Comparison of ENCODE assay signal across 8 cellular contexts in genomic region chr6:81752084-81752968, GRCh38. TPM values are rescaled to one million over a fixed set of nuclear protein-coding genes. Genes with fewer than 3 reads are reported as not detected.
DNase-seq lines count a peak whose midpoint lies in the region; ATAC-seq and TF ChIP-seq lines count a peak whose summit lies in the region.

TENT5A (minus strand) TSS chr6:81752681; CDS start chr6:81752141, 540 bp downstream.

- peaks cover 7% of the 10 kb centered on the region for H3K79me1 ChIP-seq in mesenchymal stem cell (replicated peaks; ENCODE audit: low read length, poor library complexity, severe bottlenecking)

- H3K4me3 ChIP-seq in effector memory CD4-positive, alpha-beta T cell (ENCODE audit: insufficient read depth, low read depth, low read length, poor library complexity, severe bottlenecking), result peak within 1 kb of the TSS; percentile 95
- H3K4me3 ChIP-seq in mesenchymal stem cell (ENCODE audit: insufficient read depth in 1 of 2, low read depth in 1 of 2, low read length in 2 of 2), result peak within 1 kb of the TSS; percentile 94 to 97

- WGBS in mesenchymal stem cell, result under 1% methylated on average over 54 of the region's 78 CpGs

- H3K27ac ChIP-seq in C4-2B, result no peak within 1 kb of the TSS; the same call in 1 of the 2 replicates
- peak within 1 kb of the TSS; percentile 75 for H3K27ac ChIP-seq in effector memory CD4-positive, alpha-beta T cell (ENCODE audit: insufficient read depth, low read length, poor library complexity, severe bottlenecking)
- peak within 1 kb of the TSS; percentile 86 for H3K27ac ChIP-seq in mesenchymal stem cell (ENCODE audit: low read length, poor library complexity, severe bottlenecking)

- H2BK12ac ChIP-seq in mesenchymal stem cell (ENCODE audit: low read length in 2 of 2), result peak within 1 kb of the TSS; percentile 21 to 82

- peak within 1 kb of the TSS; percentile 63 for H2BK15ac ChIP-seq in mesenchymal stem cell (ENCODE audit: low read depth, poor library complexity, severe bottlenecking)

- H3K36me3 ChIP-seq in effector memory CD4-positive, alpha-beta T cell (ENCODE audit: control insufficient read depth, insufficient read depth, low read length), result no peaks in the 10 kb centered on the region
- H3K36me3 ChIP-seq in mesenchymal stem cell (ENCODE audit: control insufficient read depth in 1 of 2, insufficient read depth in 2 of 2, low read depth in 1 of 2, low read length in 2 of 2), result peaks cover 0 to 29% of the 10 kb centered on the region in 2 experiments

- H4K8ac ChIP-seq in mesenchymal stem cell (ENCODE audit: low read length), result peak within 1 kb of the TSS; percentile 88

- peak within 1 kb of the TSS; percentile 57 for H4K91ac ChIP-seq in mesenchymal stem cell (ENCODE audit: low read length)

- H2BK5ac ChIP-seq in mesenchymal stem cell (ENCODE audit: low read depth, low read length, poor library complexity, severe bottlenecking), result no peak within 1 kb of the TSS

- peak within 1 kb of the TSS; percentile 71 to 96 for H3K18ac ChIP-seq in mesenchymal stem cell (ENCODE audit: low read depth in 1 of 2, low read length in 2 of 2)

- H3K9ac ChIP-seq in mesenchymal stem cell (ENCODE audit: low read length), result peak within 1 kb of the TSS; percentile 95

- DNase-seq in NCI-H82 treated with DMSO at 0.1 percent for 48 hours (lab: John Stamatoyannopoulos, UW; ENCODE audit: unreplicated experiment) (peak; percentile 41), mesenchymal stem cell (peak; percentile 95)
- DNase-seq in activated CD8-positive, alpha-beta memory T cell treated with anti-CD3 and anti-CD28 coated beads for 48 hours (ENCODE audit: low read depth in 2 of 3, low spot score in 2 of 3), result peak; percentile 36 to 52 (median 43)
- DNase-seq in effector memory CD4-positive, alpha-beta T cell, result peak; percentile 64 to 75 (median 65)
- peak; percentile 49 for DNase-seq in stimulated activated CD8-positive, alpha-beta memory T cell treated with anti-CD3 and anti-CD28 coated beads, Interleukin-12 subunit alpha, Interleukin-12 subunit beta, amount 100 ng/mL, for 24 hours (ENCODE audit: extremely low read depth)

- H3K23ac ChIP-seq in mesenchymal stem cell (ENCODE audit: low read length in 2 of 2), result peak within 1 kb of the TSS in 1 of 2 experiments; percentile 99

- H3K4me1 ChIP-seq in effector memory CD4-positive, alpha-beta T cell (ENCODE audit: control insufficient read depth, insufficient read depth, low read length, poor library complexity, severe bottlenecking), result peaks cover 14% of the 10 kb centered on the region
- peaks cover 10% of the 10 kb centered on the region for H3K4me1 ChIP-seq in mesenchymal stem cell (ENCODE audit: control insufficient read depth, insufficient read depth, low read depth, low read length)

- H2AFZ ChIP-seq in mesenchymal stem cell (ENCODE audit: low read depth, low read length), result peak within 1 kb of the TSS; percentile 66

- peak; percentile 76 for ATAC-seq in GM19328 (IDR thresholded peaks at IDR 0.05; ENCODE audit: unreplicated experiment)
- ATAC-seq in HG03457 (IDR thresholded peaks at IDR 0.05; ENCODE audit: unreplicated experiment), result peak; percentile 70

- no peaks in the 10 kb centered on the region for H3K27me3 ChIP-seq in effector memory CD4-positive, alpha-beta T cell (replicated peaks; ENCODE audit: control insufficient read depth, insufficient read depth, low read length, poor library complexity, severe bottlenecking)
- no peaks in the 10 kb centered on the region for H3K27me3 ChIP-seq in mesenchymal stem cell (ENCODE audit: control insufficient read depth in 1 of 2, insufficient read depth in 1 of 2, low read length in 2 of 2)

- peak within 1 kb of the TSS in 1 of 2 experiments; percentile 96 for H3K14ac ChIP-seq in mesenchymal stem cell (ENCODE audit: low read length in 2 of 2)

- H3K9me3 ChIP-seq in effector memory CD4-positive, alpha-beta T cell (ENCODE audit: control insufficient read depth, low read length), result no peaks in the 10 kb centered on the region
- no peaks in the 10 kb centered on the region for H3K9me3 ChIP-seq in mesenchymal stem cell (ENCODE audit: control insufficient read depth, low read length)

- TF ChIP-seq CTCF in C4-2B (conservative IDR thresholded peaks at IDR 0.05), result peak; percentile 9; the same call in 1 of the 2 replicates

- H2AK5ac ChIP-seq in mesenchymal stem cell (ENCODE audit: low read length, severe bottlenecking), result no peak within 1 kb of the TSS

- peak within 1 kb of the TSS; percentile 58 to 94 for H3K4ac ChIP-seq in mesenchymal stem cell (ENCODE audit: low read depth in 1 of 2, low read length in 2 of 2)

- H3K4me2 ChIP-seq in mesenchymal stem cell (ENCODE audit: low read length, poor library complexity, severe bottlenecking), result peak within 1 kb of the TSS; percentile 76

- no peak within 1 kb of the TSS for H2BK120ac ChIP-seq in mesenchymal stem cell (ENCODE audit: low read depth, low read length)

RNA-seq across cellular contexts. Expression of gene TENT5A, which starts in this region (rescaled TPM):
- polyA plus RNA-seq in mesenchymal stem cell (2013, experiment 1 of 2), result 21.2 TPM
- polyA plus RNA-seq in mesenchymal stem cell (2013, experiment 2 of 2), result 20.8 TPM

Comparison
In these comparisons a context has a peak if more than half of its experiments do, and no peak if none do; other contexts are left out.
1. DNase-seq: peak in every context shown above with its lines; median percentile 95 in mesenchymal stem cell; 65 in effector memory CD4-positive, alpha-beta T cell; 49 in stimulated activated CD8-positive, alpha-beta memory T cell treated with anti-CD3 and anti-CD28 coated beads, Interleukin-12 subunit alpha, Interleukin-12 subunit beta, amount 100 ng/mL, for 24 hours; 43 in activated CD8-positive, alpha-beta memory T cell treated with anti-CD3 and anti-CD28 coated beads for 48 hours; 41 in NCI-H82 treated with DMSO at 0.1 percent for 48 hours.